ENCODE assay signal across 2 cellular contexts in the genomic region with DNA sequence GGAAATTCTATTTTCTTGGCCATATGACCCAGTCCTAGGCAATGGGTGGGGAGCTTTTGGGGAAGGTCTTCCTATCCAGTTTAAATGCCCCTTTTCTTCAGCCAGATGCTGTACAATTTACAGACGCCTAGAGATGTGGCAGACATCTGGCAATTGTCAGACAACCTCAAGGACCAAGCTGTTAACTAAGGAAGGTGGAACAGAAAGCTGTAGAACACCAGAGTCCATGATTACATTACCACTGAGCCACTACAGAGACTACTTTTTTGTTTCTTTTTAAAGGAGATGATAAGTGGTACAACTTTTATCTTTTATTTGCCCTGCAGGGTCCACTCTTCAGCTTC.
TF ChIP-seq lines count a peak whose summit lies in the region.

No MANE protein-coding gene starts in this region.

TF ChIP-seq in SK-N-SH, 30 proteins besides CTCF, POLR2A, EP300 and RAD21 (continued from another document):
- TF ChIP-seq ZBTB33 (IDR thresholded peaks at IDR 0.05; ENCODE audit: borderline replicate concordance, low read depth) (no peak), RFX5 (IDR thresholded peaks at IDR 0.05; ENCODE audit: low read length) (no peak)

TF ChIP-seq in SK-N-SH treated with all-trans-retinoic acid at 6 μM for 48 hours, 23 proteins besides CTCF, POLR2A, EP300 and RAD21 (continued from another document):
- TF ChIP-seq TCF4 (CRISPR knock-in tag; IDR thresholded peaks at IDR 0.05; ENCODE audit: borderline replicate concordance) (no peak), ZFP30 (CRISPR knock-in tag; IDR thresholded peaks at IDR 0.05) (no peak), ZNF8 (CRISPR knock-in tag; IDR thresholded peaks at IDR 0.05) (no peak), ARNTL (CRISPR knock-in tag; IDR thresholded peaks at IDR 0.05; ENCODE audit: borderline replicate concordance, low read depth) (no peak), ZC3H10 (CRISPR knock-in tag; IDR thresholded peaks at IDR 0.05) (no peak), ZFP3 (CRISPR knock-in tag; IDR thresholded peaks at IDR 0.05) (no peak), RARB (CRISPR knock-in tag; IDR thresholded peaks at IDR 0.05) (no peak), OSR1 (CRISPR knock-in tag; IDR thresholded peaks at IDR 0.05) (no peak), CSDC2 (CRISPR knock-in tag; IDR thresholded peaks at IDR 0.05) (no peak), CSRNP3 (CRISPR knock-in tag; IDR thresholded peaks at IDR 0.05) (no peak)
- TF ChIP-seq, protein P1, sequence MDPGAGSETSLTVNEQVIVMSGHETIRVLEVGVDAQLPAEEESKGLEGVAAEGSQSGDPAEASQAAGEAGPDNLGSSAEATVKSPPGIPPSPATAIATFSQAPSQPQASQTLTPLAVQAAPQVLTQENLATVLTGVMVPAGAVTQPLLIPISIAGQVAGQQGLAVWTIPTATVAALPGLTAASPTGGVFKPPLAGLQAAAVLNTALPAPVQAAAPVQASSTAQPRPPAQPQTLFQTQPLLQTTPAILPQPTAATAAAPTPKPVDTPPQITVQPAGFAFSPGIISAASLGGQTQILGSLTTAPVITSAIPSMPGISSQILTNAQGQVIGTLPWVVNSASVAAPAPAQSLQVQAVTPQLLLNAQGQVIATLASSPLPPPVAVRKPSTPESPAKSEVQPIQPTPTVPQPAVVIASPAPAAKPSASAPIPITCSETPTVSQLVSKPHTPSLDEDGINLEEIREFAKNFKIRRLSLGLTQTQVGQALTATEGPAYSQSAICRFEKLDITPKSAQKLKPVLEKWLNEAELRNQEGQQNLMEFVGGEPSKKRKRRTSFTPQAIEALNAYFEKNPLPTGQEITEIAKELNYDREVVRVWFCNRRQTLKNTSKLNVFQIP (CRISPR knock-in tag; IDR thresholded peaks at IDR 0.05; ENCODE audit: borderline replicate concordance, low read depth), result no peak
